Comparison of ENCODE assay signal across 1 cellular context in the genomic region with DNA sequence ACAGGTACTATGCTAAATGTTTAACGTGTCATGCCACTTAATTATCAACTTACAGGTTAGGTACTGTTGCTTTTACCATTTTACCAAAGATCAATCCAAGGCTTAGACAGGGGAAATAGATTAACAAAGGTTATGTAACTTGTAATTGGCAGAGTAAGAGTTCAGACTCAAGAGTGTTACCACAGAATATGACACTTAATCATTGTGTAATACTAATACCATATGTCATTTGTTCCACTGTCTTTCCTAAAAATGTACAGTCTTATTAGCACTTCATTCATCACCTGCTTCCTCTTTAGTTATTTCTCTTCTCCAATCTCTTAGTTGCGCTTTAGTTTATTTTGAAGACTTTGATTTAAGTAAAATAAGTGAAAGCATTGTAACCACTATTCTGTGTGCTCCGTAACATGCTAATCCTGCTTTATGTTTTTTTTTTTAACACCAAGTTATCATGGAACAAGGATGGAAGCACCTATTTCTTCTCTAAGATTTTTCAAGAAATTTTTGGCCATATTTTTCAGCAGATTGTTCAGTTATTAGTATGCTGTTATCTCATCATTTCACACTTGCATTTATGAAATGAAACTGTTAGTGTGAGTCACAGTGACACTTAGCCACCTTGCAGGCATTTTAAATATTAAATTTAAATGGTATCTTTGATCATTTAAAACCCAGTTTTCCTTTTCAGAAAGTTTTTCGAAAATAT.
TF ChIP-seq lines count a peak whose summit lies in the region.

No MANE protein-coding gene starts in this region.

TF ChIP-seq in GM12878, 131 proteins besides CTCF, POLR2A, EP300 and RAD21:
- TF ChIP-seq, protein P1, sequence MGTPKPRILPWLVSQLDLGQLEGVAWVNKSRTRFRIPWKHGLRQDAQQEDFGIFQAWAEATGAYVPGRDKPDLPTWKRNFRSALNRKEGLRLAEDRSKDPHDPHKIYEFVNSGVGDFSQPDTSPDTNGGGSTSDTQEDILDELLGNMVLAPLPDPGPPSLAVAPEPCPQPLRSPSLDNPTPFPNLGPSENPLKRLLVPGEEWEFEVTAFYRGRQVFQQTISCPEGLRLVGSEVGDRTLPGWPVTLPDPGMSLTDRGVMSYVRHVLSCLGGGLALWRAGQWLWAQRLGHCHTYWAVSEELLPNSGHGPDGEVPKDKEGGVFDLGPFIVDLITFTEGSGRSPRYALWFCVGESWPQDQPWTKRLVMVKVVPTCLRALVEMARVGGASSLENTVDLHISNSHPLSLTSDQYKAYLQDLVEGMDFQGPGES (IDR thresholded peaks at IDR 0.05): no peak
- TF ChIP-seq NRF1 (conservative IDR thresholded peaks at IDR 0.05; ENCODE audit: low read depth, low read length): no peak
- no peak for TF ChIP-seq SMAD5 (IDR thresholded peaks at IDR 0.05; ENCODE audit: low read depth)
- peak; percentile 75 for TF ChIP-seq ATF7 (IDR thresholded peaks at IDR 0.05; ENCODE audit: low read depth)
- no peak for TF ChIP-seq PAX5 (IDR thresholded peaks at IDR 0.05; ENCODE audit: borderline replicate concordance, low read depth, low read length)
- TF ChIP-seq JUNB (IDR thresholded peaks at IDR 0.05): 0 out of 2 replicates have a peak, but pooled peaks have one; percentile 23
- TF ChIP-seq MYB (IDR thresholded peaks at IDR 0.05; ENCODE audit: borderline replicate concordance, low read depth, low read length): no peak
- no peak for TF ChIP-seq PBX3 (IDR thresholded peaks at IDR 0.05; ENCODE audit: insufficient replicate concordance, low read depth, low read length)
- no peak for TF ChIP-seq TBL1XR1 (IDR thresholded peaks at IDR 0.05; ENCODE audit: low read depth, low read length)
- no peak for TF ChIP-seq STAT1 (conservative IDR thresholded peaks at IDR 0.05)
- TF ChIP-seq CHD4 (IDR thresholded peaks at IDR 0.05): no peak
- TF ChIP-seq, protein P2, sequence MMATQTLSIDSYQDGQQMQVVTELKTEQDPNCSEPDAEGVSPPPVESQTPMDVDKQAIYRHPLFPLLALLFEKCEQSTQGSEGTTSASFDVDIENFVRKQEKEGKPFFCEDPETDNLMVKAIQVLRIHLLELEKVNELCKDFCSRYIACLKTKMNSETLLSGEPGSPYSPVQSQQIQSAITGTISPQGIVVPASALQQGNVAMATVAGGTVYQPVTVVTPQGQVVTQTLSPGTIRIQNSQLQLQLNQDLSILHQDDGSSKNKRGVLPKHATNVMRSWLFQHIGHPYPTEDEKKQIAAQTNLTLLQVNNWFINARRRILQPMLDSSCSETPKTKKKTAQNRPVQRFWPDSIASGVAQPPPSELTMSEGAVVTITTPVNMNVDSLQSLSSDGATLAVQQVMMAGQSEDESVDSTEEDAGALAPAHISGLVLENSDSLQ (IDR thresholded peaks at IDR 0.05): 0 out of 2 replicates have a peak, but pooled peaks have one; percentile 16
- TF ChIP-seq DPF2 (IDR thresholded peaks at IDR 0.05): peak; percentile 70; the same call in 1 of the 2 replicates
- TF ChIP-seq E2F8 (IDR thresholded peaks at IDR 0.05; ENCODE audit: low read depth, partially characterized antibody): no peak
- TF ChIP-seq, protein P3, sequence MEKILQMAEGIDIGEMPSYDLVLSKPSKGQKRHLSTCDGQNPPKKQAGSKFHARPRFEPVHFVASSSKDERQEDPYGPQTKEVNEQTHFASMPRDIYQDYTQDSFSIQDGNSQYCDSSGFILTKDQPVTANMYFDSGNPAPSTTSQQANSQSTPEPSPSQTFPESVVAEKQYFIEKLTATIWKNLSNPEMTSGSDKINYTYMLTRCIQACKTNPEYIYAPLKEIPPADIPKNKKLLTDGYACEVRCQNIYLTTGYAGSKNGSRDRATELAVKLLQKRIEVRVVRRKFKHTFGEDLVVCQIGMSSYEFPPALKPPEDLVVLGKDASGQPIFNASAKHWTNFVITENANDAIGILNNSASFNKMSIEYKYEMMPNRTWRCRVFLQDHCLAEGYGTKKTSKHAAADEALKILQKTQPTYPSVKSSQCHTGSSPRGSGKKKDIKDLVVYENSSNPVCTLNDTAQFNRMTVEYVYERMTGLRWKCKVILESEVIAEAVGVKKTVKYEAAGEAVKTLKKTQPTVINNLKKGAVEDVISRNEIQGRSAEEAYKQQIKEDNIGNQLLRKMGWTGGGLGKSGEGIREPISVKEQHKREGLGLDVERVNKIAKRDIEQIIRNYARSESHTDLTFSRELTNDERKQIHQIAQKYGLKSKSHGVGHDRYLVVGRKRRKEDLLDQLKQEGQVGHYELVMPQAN (conservative IDR thresholded peaks at IDR 0.05): no peak
- TF ChIP-seq TAF1 (IDR thresholded peaks at IDR 0.05; ENCODE audit: borderline replicate concordance, low read depth, low read length): no peak
- TF ChIP-seq MTA2 (IDR thresholded peaks at IDR 0.05; ENCODE audit: low read depth): peak; percentile 86
TF ChIP-seq in GM12878: peak in this region for 5.
